ENCODE assay signal across 1 cellular context in genomic region chr1:94044290-94044790, GRCh38.
TF ChIP-seq lines count a peak whose summit lies in the region.

No MANE protein-coding gene starts in this region.

TF ChIP-seq in HepG2, 621 proteins besides CTCF, POLR2A, EP300 and RAD21 (continued from another document and continues in another):
- TF ChIP-seq DBP (CRISPR knock-in tag; IDR thresholded peaks at IDR 0.05; ENCODE audit: not compliant biosample characterization) (no peak), PHF20 (CRISPR knock-in tag; IDR thresholded peaks at IDR 0.05) (peak; percentile 74), ZNF274 (CRISPR knock-in tag; IDR thresholded peaks at IDR 0.05) (no peak), ZFY (CRISPR knock-in tag; IDR thresholded peaks at IDR 0.05) (peak; percentile 40), TFAP4 (IDR thresholded peaks at IDR 0.05; ENCODE audit: borderline replicate concordance, low read depth) (peak; percentile 95), ZNF20 (CRISPR knock-in tag; IDR thresholded peaks at IDR 0.05) (no peak), ZNF687 (CRISPR knock-in tag; IDR thresholded peaks at IDR 0.05) (peak; percentile 82), DR1 (CRISPR knock-in tag; IDR thresholded peaks at IDR 0.05) (no peak), ARID4A (CRISPR knock-in tag; IDR thresholded peaks at IDR 0.05; ENCODE audit: borderline replicate concordance) (peak; percentile 58; the same call in 1 of the 2 replicates), ELF4 (CRISPR knock-in tag; IDR thresholded peaks at IDR 0.05; ENCODE audit: borderline replicate concordance) (no peak), ZFP82 (CRISPR knock-in tag; IDR thresholded peaks at IDR 0.05; ENCODE audit: borderline replicate concordance) (0 out of 2 replicates have a peak, but pooled peaks have one; percentile 45), TAF15 (IDR thresholded peaks at IDR 0.05; ENCODE audit: low read depth, low read length, poor library complexity, severe bottlenecking) (no peak), ZNF44 (CRISPR knock-in tag; IDR thresholded peaks at IDR 0.05) (no peak), TEAD2 (CRISPR knock-in tag; IDR thresholded peaks at IDR 0.05) (no peak), KAT8 (CRISPR knock-in tag; IDR thresholded peaks at IDR 0.05) (peak; percentile 92), PHF8 (CRISPR knock-in tag; IDR thresholded peaks at IDR 0.05) (peak; percentile 59; the same call in 1 of the 2 replicates), ZNF75D (CRISPR knock-in tag; IDR thresholded peaks at IDR 0.05; ENCODE audit: borderline replicate concordance) (no peak), MTF1 (CRISPR knock-in tag; IDR thresholded peaks at IDR 0.05) (no peak), ONECUT2 (CRISPR knock-in tag; IDR thresholded peaks at IDR 0.05) (peak; percentile 94), FOXK2 (IDR thresholded peaks at IDR 0.05) (no peak), KDM5B (CRISPR knock-in tag; IDR thresholded peaks at IDR 0.05; ENCODE audit: borderline replicate concordance) (peak; percentile 65; the same call in 1 of the 2 replicates), SRSF4 (IDR thresholded peaks at IDR 0.05; ENCODE audit: low read depth, low read length, poor library complexity, severe bottlenecking) (no peak), ZNF574 (CRISPR knock-in tag; IDR thresholded peaks at IDR 0.05) (peak; percentile 56), DMAP1 (CRISPR knock-in tag; IDR thresholded peaks at IDR 0.05) (no peak), PHF21A (CRISPR knock-in tag; IDR thresholded peaks at IDR 0.05) (no peak; the same call in 1 of the 2 replicates), KMT2A (CRISPR knock-in tag; IDR thresholded peaks at IDR 0.05) (peak; percentile 50; the same call in 1 of the 2 replicates), ZNF333 (CRISPR knock-in tag; IDR thresholded peaks at IDR 0.05; ENCODE audit: borderline replicate concordance) (no peak), EEA1 (CRISPR knock-in tag; IDR thresholded peaks at IDR 0.05; ENCODE audit: borderline replicate concordance) (peak; percentile 33; the same call in 1 of the 2 replicates), TARDBP (CRISPR knock-in tag; IDR thresholded peaks at IDR 0.05) (0 out of 2 replicates have a peak, but pooled peaks have one; percentile 23), ZNF350 (CRISPR knock-in tag; IDR thresholded peaks at IDR 0.05; ENCODE audit: borderline replicate concordance, low read depth) (0 out of 2 replicates have a peak, but pooled peaks have one; percentile 35), IKZF5 (CRISPR knock-in tag; IDR thresholded peaks at IDR 0.05) (peak; percentile 30; the same call in 1 of the 2 replicates), EHMT2 (IDR thresholded peaks at IDR 0.05; ENCODE audit: borderline replicate concordance, low read depth, low read length) (peak; percentile 44; the same call in 1 of the 2 replicates), TAF1 (CRISPR knock-in tag; IDR thresholded peaks at IDR 0.05) (peak; percentile 37; the same call in 1 of the 2 replicates), HIC2 (CRISPR knock-in tag; IDR thresholded peaks at IDR 0.05; ENCODE audit: low read depth) (peak; percentile 48; the same call in 1 of the 2 replicates), KDM5A (IDR thresholded peaks at IDR 0.05; ENCODE audit: borderline replicate concordance, low read length) (peak; percentile 71; the same call in 1 of the 2 replicates), HMG20B (CRISPR knock-in tag; conservative IDR thresholded peaks at IDR 0.05) (0 out of 2 replicates have a peak, but pooled peaks have one; percentile 36), IRF2 (CRISPR knock-in tag; IDR thresholded peaks at IDR 0.05) (0 out of 2 replicates have a peak, but pooled peaks have one; percentile 39), UBTF (CRISPR knock-in tag; IDR thresholded peaks at IDR 0.05) (peak; percentile 45; the same call in 1 of the 2 replicates), SALL1 (CRISPR knock-in tag; IDR thresholded peaks at IDR 0.05) (peak; percentile 41; the same call in 1 of the 2 replicates), HOXA3 (CRISPR knock-in tag; IDR thresholded peaks at IDR 0.05) (peak; percentile 61; the same call in 1 of the 2 replicates), GABPA (IDR thresholded peaks at IDR 0.05; ENCODE audit: low read depth, low read length) (peak; percentile 54), GABPA (CRISPR knock-in tag; IDR thresholded peaks at IDR 0.05; ENCODE audit: low read depth) (peak; percentile 87), FOXO1 (CRISPR knock-in tag; IDR thresholded peaks at IDR 0.05) (0 out of 2 replicates have a peak, but pooled peaks have one; percentile 8), MAX (IDR thresholded peaks at IDR 0.05) (peak; percentile 77), NFKB2 (CRISPR knock-in tag; IDR thresholded peaks at IDR 0.05; ENCODE audit: borderline replicate concordance) (peak; percentile 18; the same call in 1 of the 2 replicates)
